Comparison of ENCODE assay signal across 1 cellular context in the genomic region with DNA sequence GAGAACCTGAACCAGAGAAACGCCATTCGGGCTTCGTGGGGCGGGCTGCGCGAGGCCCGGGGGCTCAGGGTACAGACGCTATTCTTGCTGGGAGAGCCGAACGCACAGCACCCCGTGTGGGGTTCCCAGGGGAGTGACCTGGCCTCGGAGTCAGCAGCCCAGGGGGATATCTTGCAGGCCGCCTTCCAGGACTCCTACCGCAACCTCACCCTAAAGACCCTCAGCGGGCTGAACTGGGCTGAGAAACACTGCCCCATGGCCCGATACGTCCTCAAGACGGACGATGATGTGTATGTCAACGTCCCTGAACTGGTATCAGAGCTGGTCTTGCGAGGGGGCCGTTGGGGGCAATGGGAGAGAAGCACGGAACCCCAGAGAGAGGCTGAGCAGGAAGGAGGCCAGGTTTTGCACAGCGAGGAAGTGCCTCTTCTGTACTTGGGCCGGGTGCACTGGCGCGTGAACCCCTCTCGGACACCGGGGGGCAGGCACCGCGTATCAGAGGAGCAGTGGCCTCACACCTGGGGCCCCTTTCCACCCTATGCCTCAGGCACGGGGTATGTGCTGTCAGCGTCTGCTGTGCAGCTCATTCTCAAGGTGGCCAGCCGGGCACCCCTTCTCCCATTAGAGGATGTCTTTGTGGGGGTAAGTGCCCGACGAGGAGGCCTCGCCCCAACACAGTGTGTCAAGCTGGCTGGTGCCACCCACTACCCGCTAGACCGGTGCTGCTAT.
TF ChIP-seq lines count a peak whose summit lies in the region.

No MANE protein-coding gene starts in this region.

TF ChIP-seq in IMR-90, 13 proteins besides CTCF, POLR2A, EP300 and RAD21:
- no peak for TF ChIP-seq CHD1 (IDR thresholded peaks at IDR 0.05; ENCODE audit: low read depth, low read length)
- no peak for TF ChIP-seq CEBPB (IDR thresholded peaks at IDR 0.05; ENCODE audit: low read depth, low read length)
- TF ChIP-seq USF2 (IDR thresholded peaks at IDR 0.05; ENCODE audit: low read depth, low read length): no peak
- no peak for TF ChIP-seq FOS (IDR thresholded peaks at IDR 0.05; ENCODE audit: low read depth, low read length)
- TF ChIP-seq MAFK (IDR thresholded peaks at IDR 0.05; ENCODE audit: low read depth, low read length): no peak
- TF ChIP-seq MAZ (IDR thresholded peaks at IDR 0.05; ENCODE audit: borderline replicate concordance, low read depth, low read length): no peak
- no peak for TF ChIP-seq BHLHE40 (IDR thresholded peaks at IDR 0.05; ENCODE audit: low read depth, low read length)
- TF ChIP-seq MXI1 (IDR thresholded peaks at IDR 0.05; ENCODE audit: borderline replicate concordance, low read depth, low read length): no peak
- TF ChIP-seq, protein P1, sequence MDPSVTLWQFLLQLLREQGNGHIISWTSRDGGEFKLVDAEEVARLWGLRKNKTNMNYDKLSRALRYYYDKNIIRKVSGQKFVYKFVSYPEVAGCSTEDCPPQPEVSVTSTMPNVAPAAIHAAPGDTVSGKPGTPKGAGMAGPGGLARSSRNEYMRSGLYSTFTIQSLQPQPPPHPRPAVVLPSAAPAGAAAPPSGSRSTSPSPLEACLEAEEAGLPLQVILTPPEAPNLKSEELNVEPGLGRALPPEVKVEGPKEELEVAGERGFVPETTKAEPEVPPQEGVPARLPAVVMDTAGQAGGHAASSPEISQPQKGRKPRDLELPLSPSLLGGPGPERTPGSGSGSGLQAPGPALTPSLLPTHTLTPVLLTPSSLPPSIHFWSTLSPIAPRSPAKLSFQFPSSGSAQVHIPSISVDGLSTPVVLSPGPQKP (IDR thresholded peaks at IDR 0.05; ENCODE audit: borderline replicate concordance, low read depth, low read length): no peak
- no peak for TF ChIP-seq SMC3 (IDR thresholded peaks at IDR 0.05; ENCODE audit: low read depth, low read length)
- TF ChIP-seq RCOR1 (IDR thresholded peaks at IDR 0.05; ENCODE audit: insufficient replicate concordance, low read length): no peak
- TF ChIP-seq NFE2L2 (IDR thresholded peaks at IDR 0.05; ENCODE audit: low read depth, low read length): no peak
- TF ChIP-seq RFX5 (IDR thresholded peaks at IDR 0.05; ENCODE audit: low read depth, low read length): no peak
